1 cellular context compared by ENCODE assay signal in the genomic region with DNA sequence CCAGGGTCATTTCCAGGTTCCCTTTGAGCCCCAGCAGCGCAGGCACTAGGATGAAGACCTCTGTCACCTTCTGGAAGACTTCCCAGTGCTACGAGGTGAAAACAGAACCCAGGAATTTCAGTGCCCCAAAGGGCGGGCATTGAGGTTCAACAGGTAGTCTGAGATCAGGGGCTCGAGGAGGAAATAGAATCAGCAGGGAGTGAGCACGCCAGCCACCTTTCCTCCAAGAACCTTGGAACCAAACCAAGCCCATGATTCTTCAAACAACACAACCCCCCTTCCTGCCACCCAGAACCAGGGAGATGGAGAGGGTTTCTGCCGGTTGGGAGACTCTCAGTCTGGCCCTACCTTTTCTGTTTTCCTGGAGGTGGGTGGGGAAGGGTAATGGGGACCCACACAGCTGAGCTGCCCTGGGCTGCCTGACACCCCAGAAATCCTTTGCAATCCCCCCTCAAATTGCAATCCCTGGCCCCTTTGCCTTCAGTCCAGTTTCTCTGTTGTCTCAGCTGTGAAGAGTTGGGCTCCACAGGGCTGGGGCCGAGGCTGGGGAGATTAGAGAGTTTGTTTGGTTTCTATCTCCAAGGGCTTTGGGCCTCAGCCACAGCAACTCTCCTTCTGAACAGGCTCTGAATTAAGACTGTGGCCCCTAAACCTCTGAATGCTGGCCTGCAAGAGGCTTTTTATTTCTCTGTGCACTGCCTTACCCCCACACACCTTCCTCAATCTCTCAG.
TF ChIP-seq lines count a peak whose summit lies in the region.

No MANE protein-coding gene starts in this region.

TF ChIP-seq in GM23338, 12 proteins besides CTCF, POLR2A, EP300 and RAD21:
- no peak for TF ChIP-seq NANOG (IDR thresholded peaks at IDR 0.05; ENCODE audit: borderline replicate concordance)
- TF ChIP-seq, protein P1, sequence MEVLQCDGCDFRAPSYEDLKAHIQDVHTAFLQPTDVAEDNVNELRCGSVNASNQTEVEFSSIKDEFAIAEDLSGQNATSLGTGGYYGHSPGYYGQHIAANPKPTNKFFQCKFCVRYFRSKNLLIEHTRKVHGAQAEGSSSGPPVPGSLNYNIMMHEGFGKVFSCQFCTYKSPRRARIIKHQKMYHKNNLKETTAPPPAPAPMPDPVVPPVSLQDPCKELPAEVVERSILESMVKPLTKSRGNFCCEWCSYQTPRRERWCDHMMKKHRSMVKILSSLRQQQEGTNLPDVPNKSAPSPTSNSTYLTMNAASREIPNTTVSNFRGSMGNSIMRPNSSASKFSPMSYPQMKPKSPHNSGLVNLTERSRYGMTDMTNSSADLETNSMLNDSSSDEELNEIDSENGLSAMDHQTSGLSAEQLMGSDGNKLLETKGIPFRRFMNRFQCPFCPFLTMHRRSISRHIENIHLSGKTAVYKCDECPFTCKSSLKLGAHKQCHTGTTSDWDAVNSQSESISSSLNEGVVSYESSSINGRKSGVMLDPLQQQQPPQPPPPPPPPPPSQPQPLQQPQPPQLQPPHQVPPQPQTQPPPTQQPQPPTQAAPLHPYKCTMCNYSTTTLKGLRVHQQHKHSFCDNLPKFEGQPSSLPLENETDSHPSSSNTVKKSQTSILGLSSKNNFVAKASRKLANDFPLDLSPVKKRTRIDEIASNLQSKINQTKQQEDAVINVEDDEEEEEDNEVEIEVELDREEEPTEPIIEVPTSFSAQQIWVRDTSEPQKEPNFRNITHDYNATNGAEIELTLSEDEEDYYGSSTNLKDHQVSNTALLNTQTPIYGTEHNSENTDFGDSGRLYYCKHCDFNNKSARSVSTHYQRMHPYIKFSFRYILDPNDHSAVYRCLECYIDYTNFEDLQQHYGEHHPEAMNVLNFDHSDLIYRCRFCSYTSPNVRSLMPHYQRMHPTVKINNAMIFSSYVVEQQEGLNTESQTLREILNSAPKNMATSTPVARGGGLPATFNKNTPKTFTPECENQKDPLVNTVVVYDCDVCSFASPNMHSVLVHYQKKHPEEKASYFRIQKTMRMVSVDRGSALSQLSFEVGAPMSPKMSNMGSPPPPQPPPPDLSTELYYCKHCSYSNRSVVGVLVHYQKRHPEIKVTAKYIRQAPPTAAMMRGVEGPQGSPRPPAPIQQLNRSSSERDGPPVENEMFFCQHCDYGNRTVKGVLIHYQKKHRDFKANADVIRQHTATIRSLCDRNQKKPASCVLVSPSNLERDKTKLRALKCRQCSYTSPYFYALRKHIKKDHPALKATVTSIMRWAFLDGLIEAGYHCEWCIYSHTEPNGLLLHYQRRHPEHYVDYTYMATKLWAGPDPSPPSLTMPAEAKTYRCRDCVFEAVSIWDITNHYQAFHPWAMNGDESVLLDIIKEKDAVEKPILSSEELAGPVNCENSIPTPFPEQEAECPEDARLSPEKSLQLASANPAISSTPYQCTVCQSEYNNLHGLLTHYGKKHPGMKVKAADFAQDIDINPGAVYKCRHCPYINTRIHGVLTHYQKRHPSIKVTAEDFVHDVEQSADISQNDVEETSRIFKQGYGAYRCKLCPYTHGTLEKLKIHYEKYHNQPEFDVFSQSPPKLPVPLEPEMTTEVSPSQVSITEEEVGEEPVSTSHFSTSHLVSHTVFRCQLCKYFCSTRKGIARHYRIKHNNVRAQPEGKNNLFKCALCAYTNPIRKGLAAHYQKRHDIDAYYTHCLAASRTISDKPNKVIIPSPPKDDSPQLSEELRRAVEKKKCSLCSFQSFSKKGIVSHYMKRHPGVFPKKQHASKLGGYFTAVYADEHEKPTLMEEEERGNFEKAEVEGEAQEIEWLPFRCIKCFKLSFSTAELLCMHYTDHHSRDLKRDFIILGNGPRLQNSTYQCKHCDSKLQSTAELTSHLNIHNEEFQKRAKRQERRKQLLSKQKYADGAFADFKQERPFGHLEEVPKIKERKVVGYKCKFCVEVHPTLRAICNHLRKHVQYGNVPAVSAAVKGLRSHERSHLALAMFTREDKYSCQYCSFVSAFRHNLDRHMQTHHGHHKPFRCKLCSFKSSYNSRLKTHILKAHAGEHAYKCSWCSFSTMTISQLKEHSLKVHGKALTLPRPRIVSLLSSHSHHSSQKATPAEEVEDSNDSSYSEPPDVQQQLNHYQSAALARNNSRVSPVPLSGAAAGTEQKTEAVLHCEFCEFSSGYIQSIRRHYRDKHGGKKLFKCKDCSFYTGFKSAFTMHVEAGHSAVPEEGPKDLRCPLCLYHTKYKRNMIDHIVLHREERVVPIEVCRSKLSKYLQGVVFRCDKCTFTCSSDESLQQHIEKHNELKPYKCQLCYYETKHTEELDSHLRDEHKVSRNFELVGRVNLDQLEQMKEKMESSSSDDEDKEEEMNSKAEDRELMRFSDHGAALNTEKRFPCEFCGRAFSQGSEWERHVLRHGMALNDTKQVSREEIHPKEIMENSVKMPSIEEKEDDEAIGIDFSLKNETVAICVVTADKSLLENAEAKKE (CRISPR knock-in tag; IDR thresholded peaks at IDR 0.05), result no peak
- TF ChIP-seq, protein P2, sequence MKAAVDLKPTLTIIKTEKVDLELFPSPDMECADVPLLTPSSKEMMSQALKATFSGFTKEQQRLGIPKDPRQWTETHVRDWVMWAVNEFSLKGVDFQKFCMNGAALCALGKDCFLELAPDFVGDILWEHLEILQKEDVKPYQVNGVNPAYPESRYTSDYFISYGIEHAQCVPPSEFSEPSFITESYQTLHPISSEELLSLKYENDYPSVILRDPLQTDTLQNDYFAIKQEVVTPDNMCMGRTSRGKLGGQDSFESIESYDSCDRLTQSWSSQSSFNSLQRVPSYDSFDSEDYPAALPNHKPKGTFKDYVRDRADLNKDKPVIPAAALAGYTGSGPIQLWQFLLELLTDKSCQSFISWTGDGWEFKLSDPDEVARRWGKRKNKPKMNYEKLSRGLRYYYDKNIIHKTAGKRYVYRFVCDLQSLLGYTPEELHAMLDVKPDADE (IDR thresholded peaks at IDR 0.05), result no peak
- TF ChIP-seq ZNF114 (CRISPR knock-in tag; IDR thresholded peaks at IDR 0.05), result no peak
- TF ChIP-seq ZNF331 (CRISPR knock-in tag; IDR thresholded peaks at IDR 0.05; ENCODE audit: low read depth), result no peak
- TF ChIP-seq, protein P3, sequence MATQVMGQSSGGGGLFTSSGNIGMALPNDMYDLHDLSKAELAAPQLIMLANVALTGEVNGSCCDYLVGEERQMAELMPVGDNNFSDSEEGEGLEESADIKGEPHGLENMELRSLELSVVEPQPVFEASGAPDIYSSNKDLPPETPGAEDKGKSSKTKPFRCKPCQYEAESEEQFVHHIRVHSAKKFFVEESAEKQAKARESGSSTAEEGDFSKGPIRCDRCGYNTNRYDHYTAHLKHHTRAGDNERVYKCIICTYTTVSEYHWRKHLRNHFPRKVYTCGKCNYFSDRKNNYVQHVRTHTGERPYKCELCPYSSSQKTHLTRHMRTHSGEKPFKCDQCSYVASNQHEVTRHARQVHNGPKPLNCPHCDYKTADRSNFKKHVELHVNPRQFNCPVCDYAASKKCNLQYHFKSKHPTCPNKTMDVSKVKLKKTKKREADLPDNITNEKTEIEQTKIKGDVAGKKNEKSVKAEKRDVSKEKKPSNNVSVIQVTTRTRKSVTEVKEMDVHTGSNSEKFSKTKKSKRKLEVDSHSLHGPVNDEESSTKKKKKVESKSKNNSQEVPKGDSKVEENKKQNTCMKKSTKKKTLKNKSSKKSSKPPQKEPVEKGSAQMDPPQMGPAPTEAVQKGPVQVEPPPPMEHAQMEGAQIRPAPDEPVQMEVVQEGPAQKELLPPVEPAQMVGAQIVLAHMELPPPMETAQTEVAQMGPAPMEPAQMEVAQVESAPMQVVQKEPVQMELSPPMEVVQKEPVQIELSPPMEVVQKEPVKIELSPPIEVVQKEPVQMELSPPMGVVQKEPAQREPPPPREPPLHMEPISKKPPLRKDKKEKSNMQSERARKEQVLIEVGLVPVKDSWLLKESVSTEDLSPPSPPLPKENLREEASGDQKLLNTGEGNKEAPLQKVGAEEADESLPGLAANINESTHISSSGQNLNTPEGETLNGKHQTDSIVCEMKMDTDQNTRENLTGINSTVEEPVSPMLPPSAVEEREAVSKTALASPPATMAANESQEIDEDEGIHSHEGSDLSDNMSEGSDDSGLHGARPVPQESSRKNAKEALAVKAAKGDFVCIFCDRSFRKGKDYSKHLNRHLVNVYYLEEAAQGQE (IDR thresholded peaks at IDR 0.05; ENCODE audit: unreplicated experiment), result no peak
- TF ChIP-seq EZH2phosphoT487 (IDR thresholded peaks at IDR 0.05; ENCODE audit: unreplicated experiment), result no peak
- TF ChIP-seq EZH2 (IDR thresholded peaks at IDR 0.05; ENCODE audit: low read depth, unreplicated experiment), result no peak
- no peak for TF ChIP-seq POLR2AphosphoS5 (IDR thresholded peaks at IDR 0.05; ENCODE audit: low read depth)
- TF ChIP-seq STAT1 (IDR thresholded peaks at IDR 0.05; ENCODE audit: unreplicated experiment), result no peak
- no peak for TF ChIP-seq JUNB (IDR thresholded peaks at IDR 0.05; ENCODE audit: unreplicated experiment)
- TF ChIP-seq CREB1 (CRISPR knock-in tag; IDR thresholded peaks at IDR 0.05; ENCODE audit: low read depth), result no peak
